In the genomic region with DNA sequence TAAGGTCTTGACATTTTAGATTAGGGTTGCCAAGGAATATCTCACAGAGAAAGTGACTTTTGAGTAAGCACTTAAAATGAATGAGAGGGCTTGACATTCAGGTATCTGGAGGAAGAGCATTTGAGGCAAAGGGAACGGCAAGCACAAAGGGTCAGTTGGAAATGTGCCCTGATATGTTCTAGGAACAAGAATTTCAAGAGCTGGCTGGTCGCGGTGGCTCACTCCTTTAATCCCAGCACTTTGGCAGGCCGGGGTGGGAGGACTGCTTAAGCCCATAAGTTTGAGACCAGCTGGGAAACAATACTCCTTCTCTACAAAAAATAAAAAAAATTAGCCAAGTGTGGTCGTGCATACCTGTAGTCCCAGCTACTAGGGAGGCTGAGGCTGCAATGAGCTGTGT, we compare ENCODE assay signal across 2 cellular contexts.
TF ChIP-seq lines count a peak whose summit lies in the region.

No MANE protein-coding gene starts in this region.

TF ChIP-seq in WTC11, 78 proteins besides CTCF, POLR2A, EP300 and RAD21:
- TF ChIP-seq MXD4 (CRISPR knock-in tag; IDR thresholded peaks at IDR 0.05; ENCODE audit: borderline replicate concordance) = no peak
- TF ChIP-seq, protein P1, sequence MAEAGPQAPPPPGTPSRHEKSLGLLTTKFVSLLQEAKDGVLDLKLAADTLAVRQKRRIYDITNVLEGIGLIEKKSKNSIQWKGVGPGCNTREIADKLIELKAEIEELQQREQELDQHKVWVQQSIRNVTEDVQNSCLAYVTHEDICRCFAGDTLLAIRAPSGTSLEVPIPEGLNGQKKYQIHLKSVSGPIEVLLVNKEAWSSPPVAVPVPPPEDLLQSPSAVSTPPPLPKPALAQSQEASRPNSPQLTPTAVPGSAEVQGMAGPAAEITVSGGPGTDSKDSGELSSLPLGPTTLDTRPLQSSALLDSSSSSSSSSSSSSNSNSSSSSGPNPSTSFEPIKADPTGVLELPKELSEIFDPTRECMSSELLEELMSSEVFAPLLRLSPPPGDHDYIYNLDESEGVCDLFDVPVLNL (CRISPR knock-in tag; IDR thresholded peaks at IDR 0.05; ENCODE audit: borderline replicate concordance, low read depth) = no peak
- no peak for TF ChIP-seq JAZF1 (CRISPR knock-in tag; IDR thresholded peaks at IDR 0.05)
- TF ChIP-seq KAT7 (CRISPR knock-in tag; IDR thresholded peaks at IDR 0.05; ENCODE audit: borderline replicate concordance) = no peak
- no peak for TF ChIP-seq ELF4 (CRISPR knock-in tag; IDR thresholded peaks at IDR 0.05; ENCODE audit: low read depth)
- TF ChIP-seq GABPB1 (CRISPR knock-in tag; IDR thresholded peaks at IDR 0.05) = no peak
- TF ChIP-seq, protein P2, sequence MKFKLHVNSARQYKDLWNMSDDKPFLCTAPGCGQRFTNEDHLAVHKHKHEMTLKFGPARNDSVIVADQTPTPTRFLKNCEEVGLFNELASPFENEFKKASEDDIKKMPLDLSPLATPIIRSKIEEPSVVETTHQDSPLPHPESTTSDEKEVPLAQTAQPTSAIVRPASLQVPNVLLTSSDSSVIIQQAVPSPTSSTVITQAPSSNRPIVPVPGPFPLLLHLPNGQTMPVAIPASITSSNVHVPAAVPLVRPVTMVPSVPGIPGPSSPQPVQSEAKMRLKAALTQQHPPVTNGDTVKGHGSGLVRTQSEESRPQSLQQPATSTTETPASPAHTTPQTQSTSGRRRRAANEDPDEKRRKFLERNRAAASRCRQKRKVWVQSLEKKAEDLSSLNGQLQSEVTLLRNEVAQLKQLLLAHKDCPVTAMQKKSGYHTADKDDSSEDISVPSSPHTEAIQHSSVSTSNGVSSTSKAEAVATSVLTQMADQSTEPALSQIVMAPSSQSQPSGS (CRISPR knock-in tag; IDR thresholded peaks at IDR 0.05; ENCODE audit: borderline replicate concordance, low read depth) = no peak
- TF ChIP-seq, protein P3, sequence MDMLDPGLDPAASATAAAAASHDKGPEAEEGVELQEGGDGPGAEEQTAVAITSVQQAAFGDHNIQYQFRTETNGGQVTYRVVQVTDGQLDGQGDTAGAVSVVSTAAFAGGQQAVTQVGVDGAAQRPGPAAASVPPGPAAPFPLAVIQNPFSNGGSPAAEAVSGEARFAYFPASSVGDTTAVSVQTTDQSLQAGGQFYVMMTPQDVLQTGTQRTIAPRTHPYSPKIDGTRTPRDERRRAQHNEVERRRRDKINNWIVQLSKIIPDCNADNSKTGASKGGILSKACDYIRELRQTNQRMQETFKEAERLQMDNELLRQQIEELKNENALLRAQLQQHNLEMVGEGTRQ (CRISPR knock-in tag; IDR thresholded peaks at IDR 0.05) = no peak
- no peak for TF ChIP-seq CREB1 (CRISPR knock-in tag; IDR thresholded peaks at IDR 0.05)
- TF ChIP-seq NFATC4 (CRISPR knock-in tag; IDR thresholded peaks at IDR 0.05) = no peak
- no peak for TF ChIP-seq ZNF232 (CRISPR knock-in tag; IDR thresholded peaks at IDR 0.05)
- no peak for TF ChIP-seq TEAD4 (CRISPR knock-in tag; IDR thresholded peaks at IDR 0.05)
- no peak for TF ChIP-seq ATF1 (CRISPR knock-in tag; IDR thresholded peaks at IDR 0.05)

TF ChIP-seq in HepG2, 621 proteins besides CTCF, POLR2A, EP300 and RAD21:
- TF ChIP-seq, protein P4, sequence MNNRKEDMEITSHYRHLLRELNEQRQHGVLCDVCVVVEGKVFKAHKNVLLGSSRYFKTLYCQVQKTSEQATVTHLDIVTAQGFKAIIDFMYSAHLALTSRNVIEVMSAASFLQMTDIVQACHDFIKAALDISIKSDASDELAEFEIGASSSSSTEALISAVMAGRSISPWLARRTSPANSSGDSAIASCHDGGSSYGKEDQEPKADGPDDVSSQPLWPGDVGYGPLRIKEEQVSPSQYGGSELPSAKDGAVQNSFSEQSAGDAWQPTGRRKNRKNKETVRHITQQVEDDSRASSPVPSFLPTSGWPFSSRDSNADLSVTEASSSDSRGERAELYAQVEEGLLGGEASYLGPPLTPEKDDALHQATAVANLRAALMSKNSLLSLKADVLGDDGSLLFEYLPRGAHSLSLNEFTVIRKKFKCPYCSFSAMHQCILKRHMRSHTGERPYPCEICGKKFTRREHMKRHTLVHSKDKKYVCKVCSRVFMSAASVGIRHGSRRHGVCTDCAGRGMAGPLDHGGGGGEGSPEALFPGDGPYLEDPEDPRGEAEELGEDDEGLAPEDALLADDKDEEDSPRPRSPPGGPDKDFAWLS (CRISPR knock-in tag; IDR thresholded peaks at IDR 0.05; ENCODE audit: borderline replicate concordance) = no peak
- no peak for TF ChIP-seq PHF5A (CRISPR knock-in tag; IDR thresholded peaks at IDR 0.05; ENCODE audit: low read depth, unreplicated experiment)
- TF ChIP-seq ZSCAN9 (CRISPR knock-in tag; IDR thresholded peaks at IDR 0.05; ENCODE audit: borderline replicate concordance) = no peak
- no peak for TF ChIP-seq ZNF772 (CRISPR knock-in tag; IDR thresholded peaks at IDR 0.05)
- no peak for TF ChIP-seq ZNF333 (CRISPR knock-in tag; IDR thresholded peaks at IDR 0.05; ENCODE audit: borderline replicate concordance)
- no peak for TF ChIP-seq PHF8 (CRISPR knock-in tag; IDR thresholded peaks at IDR 0.05)
- TF ChIP-seq, protein P5, sequence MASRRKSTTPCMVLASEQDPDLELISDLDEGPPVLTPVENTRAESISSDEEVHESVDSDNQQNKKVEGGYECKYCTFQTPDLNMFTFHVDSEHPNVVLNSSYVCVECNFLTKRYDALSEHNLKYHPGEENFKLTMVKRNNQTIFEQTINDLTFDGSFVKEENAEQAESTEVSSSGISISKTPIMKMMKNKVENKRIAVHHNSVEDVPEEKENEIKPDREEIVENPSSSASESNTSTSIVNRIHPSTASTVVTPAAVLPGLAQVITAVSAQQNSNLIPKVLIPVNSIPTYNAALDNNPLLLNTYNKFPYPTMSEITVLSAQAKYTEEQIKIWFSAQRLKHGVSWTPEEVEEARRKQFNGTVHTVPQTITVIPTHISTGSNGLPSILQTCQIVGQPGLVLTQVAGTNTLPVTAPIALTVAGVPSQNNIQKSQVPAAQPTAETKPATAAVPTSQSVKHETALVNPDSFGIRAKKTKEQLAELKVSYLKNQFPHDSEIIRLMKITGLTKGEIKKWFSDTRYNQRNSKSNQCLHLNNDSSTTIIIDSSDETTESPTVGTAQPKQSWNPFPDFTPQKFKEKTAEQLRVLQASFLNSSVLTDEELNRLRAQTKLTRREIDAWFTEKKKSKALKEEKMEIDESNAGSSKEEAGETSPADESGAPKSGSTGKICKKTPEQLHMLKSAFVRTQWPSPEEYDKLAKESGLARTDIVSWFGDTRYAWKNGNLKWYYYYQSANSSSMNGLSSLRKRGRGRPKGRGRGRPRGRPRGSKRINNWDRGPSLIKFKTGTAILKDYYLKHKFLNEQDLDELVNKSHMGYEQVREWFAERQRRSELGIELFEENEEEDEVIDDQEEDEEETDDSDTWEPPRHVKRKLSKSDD (CRISPR knock-in tag; IDR thresholded peaks at IDR 0.05; ENCODE audit: low read depth) = no peak
- no peak for TF ChIP-seq ZNF354B (CRISPR knock-in tag; IDR thresholded peaks at IDR 0.05)
- no peak for TF ChIP-seq SMAD9 (CRISPR knock-in tag; IDR thresholded peaks at IDR 0.05)
- TF ChIP-seq ZNF672 (CRISPR knock-in tag; IDR thresholded peaks at IDR 0.05) = no peak
- no peak for TF ChIP-seq ZNF564 (CRISPR knock-in tag; IDR thresholded peaks at IDR 0.05)
- no peak for TF ChIP-seq PAX8 (CRISPR knock-in tag; IDR thresholded peaks at IDR 0.05; ENCODE audit: borderline replicate concordance)
- no peak for TF ChIP-seq ZBTB20 (CRISPR knock-in tag; IDR thresholded peaks at IDR 0.05; ENCODE audit: borderline replicate concordance, low read depth)
